ENCODE assay signal across 2 cellular contexts in the genomic region with DNA sequence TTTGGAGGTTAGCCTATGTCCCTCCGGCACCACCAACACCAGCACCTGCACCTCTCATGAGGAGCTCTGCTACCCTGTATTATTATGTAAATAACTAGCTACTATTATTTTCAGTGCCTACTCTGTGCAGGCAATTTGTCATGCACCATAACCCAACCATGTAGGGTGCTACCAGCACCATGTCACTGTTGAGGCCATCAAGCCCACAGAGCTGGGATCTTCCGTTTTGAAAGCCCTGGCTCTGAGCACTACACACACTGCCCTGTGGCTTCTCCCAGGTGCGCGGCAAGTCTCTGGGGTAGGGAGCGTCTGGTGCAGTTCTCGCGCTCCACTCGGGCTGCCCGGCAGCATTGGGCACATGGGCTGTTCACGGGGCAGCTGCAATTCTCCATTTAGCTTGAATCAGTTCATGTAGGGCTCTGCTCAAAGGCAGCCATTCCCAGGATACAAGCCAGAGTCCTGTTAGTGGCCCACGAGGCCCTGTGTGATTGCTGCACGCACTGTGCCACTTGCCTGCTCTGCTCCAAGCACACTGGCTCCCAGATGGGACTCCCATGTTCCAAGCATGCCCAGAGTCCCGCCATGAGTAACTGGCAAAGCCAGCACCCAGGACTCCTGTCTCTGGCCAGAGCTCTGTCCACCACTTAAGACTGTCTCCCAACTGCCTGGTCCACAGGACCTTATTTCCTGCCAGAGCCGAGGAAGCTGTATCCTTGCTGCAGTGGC.
TF ChIP-seq lines count a peak whose summit lies in the region.

No MANE protein-coding gene starts in this region.

TF ChIP-seq in SK-N-SH treated with all-trans-retinoic acid at 6 μM for 48 hours, 23 proteins besides CTCF, POLR2A, EP300 and RAD21 (continued from another document):
- TF ChIP-seq CSDC2 (CRISPR knock-in tag; IDR thresholded peaks at IDR 0.05) (no peak), ARNTL (CRISPR knock-in tag; IDR thresholded peaks at IDR 0.05; ENCODE audit: borderline replicate concordance, low read depth) (no peak), ZNF70 (CRISPR knock-in tag; IDR thresholded peaks at IDR 0.05) (no peak), BACH2 (CRISPR knock-in tag; IDR thresholded peaks at IDR 0.05; ENCODE audit: borderline replicate concordance) (no peak), GLIS3 (CRISPR knock-in tag; IDR thresholded peaks at IDR 0.05) (no peak), ZFP3 (CRISPR knock-in tag; IDR thresholded peaks at IDR 0.05) (no peak), RARB (CRISPR knock-in tag; IDR thresholded peaks at IDR 0.05) (no peak), ZFP30 (CRISPR knock-in tag; IDR thresholded peaks at IDR 0.05) (no peak), ESRRG (CRISPR knock-in tag; IDR thresholded peaks at IDR 0.05) (no peak), TOX (CRISPR knock-in tag; IDR thresholded peaks at IDR 0.05; ENCODE audit: borderline replicate concordance) (no peak), OSR1 (CRISPR knock-in tag; IDR thresholded peaks at IDR 0.05) (no peak), ZNF8 (CRISPR knock-in tag; IDR thresholded peaks at IDR 0.05) (no peak), ZC3H10 (CRISPR knock-in tag; IDR thresholded peaks at IDR 0.05) (no peak), SNAI2 (CRISPR knock-in tag; IDR thresholded peaks at IDR 0.05) (no peak), TCF4 (CRISPR knock-in tag; IDR thresholded peaks at IDR 0.05; ENCODE audit: borderline replicate concordance) (no peak)
- TF ChIP-seq, protein P1, sequence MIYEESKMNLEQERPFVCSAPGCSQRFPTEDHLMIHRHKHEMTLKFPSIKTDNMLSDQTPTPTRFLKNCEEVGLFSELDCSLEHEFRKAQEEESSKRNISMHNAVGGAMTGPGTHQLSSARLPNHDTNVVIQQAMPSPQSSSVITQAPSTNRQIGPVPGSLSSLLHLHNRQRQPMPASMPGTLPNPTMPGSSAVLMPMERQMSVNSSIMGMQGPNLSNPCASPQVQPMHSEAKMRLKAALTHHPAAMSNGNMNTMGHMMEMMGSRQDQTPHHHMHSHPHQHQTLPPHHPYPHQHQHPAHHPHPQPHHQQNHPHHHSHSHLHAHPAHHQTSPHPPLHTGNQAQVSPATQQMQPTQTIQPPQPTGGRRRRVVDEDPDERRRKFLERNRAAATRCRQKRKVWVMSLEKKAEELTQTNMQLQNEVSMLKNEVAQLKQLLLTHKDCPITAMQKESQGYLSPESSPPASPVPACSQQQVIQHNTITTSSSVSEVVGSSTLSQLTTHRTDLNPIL (CRISPR knock-in tag; IDR thresholded peaks at IDR 0.05; ENCODE audit: low read depth): no peak
- TF ChIP-seq, protein P2, sequence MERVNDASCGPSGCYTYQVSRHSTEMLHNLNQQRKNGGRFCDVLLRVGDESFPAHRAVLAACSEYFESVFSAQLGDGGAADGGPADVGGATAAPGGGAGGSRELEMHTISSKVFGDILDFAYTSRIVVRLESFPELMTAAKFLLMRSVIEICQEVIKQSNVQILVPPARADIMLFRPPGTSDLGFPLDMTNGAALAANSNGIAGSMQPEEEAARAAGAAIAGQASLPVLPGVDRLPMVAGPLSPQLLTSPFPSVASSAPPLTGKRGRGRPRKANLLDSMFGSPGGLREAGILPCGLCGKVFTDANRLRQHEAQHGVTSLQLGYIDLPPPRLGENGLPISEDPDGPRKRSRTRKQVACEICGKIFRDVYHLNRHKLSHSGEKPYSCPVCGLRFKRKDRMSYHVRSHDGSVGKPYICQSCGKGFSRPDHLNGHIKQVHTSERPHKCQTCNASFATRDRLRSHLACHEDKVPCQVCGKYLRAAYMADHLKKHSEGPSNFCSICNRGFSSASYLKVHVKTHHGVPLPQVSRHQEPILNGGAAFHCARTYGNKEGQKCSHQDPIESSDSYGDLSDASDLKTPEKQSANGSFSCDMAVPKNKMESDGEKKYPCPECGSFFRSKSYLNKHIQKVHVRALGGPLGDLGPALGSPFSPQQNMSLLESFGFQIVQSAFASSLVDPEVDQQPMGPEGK (CRISPR knock-in tag; IDR thresholded peaks at IDR 0.05; ENCODE audit: borderline replicate concordance): no peak
- TF ChIP-seq, protein P3, sequence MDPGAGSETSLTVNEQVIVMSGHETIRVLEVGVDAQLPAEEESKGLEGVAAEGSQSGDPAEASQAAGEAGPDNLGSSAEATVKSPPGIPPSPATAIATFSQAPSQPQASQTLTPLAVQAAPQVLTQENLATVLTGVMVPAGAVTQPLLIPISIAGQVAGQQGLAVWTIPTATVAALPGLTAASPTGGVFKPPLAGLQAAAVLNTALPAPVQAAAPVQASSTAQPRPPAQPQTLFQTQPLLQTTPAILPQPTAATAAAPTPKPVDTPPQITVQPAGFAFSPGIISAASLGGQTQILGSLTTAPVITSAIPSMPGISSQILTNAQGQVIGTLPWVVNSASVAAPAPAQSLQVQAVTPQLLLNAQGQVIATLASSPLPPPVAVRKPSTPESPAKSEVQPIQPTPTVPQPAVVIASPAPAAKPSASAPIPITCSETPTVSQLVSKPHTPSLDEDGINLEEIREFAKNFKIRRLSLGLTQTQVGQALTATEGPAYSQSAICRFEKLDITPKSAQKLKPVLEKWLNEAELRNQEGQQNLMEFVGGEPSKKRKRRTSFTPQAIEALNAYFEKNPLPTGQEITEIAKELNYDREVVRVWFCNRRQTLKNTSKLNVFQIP (CRISPR knock-in tag; IDR thresholded peaks at IDR 0.05; ENCODE audit: borderline replicate concordance, low read depth): no peak

TF ChIP-seq in HEK293T, 16 proteins besides CTCF, POLR2A, EP300 and RAD21:
- no peak for TF ChIP-seq LEF1 (IDR thresholded peaks at IDR 0.05; ENCODE audit: borderline replicate concordance)
- TF ChIP-seq NFRKB (IDR thresholded peaks at IDR 0.05): no peak
- TF ChIP-seq FOXK2 (IDR thresholded peaks at IDR 0.05): no peak
- TF ChIP-seq BHLHE40 (IDR thresholded peaks at IDR 0.05; ENCODE audit: borderline replicate concordance): no peak
- TF ChIP-seq SP1 (IDR thresholded peaks at IDR 0.05): no peak
- no peak for TF ChIP-seq ARNT (IDR thresholded peaks at IDR 0.05)
- no peak for TF ChIP-seq FOXA1 (IDR thresholded peaks at IDR 0.05)
- no peak for TF ChIP-seq HDGF (IDR thresholded peaks at IDR 0.05; ENCODE audit: borderline replicate concordance)
- TF ChIP-seq ELF4 (IDR thresholded peaks at IDR 0.05): no peak
- no peak for TF ChIP-seq CTBP1 (IDR thresholded peaks at IDR 0.05; ENCODE audit: borderline replicate concordance)
- no peak for TF ChIP-seq FOXM1 (IDR thresholded peaks at IDR 0.05; ENCODE audit: borderline replicate concordance)
- no peak for TF ChIP-seq TARDBP (IDR thresholded peaks at IDR 0.05)
- TF ChIP-seq, protein P4, sequence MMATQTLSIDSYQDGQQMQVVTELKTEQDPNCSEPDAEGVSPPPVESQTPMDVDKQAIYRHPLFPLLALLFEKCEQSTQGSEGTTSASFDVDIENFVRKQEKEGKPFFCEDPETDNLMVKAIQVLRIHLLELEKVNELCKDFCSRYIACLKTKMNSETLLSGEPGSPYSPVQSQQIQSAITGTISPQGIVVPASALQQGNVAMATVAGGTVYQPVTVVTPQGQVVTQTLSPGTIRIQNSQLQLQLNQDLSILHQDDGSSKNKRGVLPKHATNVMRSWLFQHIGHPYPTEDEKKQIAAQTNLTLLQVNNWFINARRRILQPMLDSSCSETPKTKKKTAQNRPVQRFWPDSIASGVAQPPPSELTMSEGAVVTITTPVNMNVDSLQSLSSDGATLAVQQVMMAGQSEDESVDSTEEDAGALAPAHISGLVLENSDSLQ (IDR thresholded peaks at IDR 0.05): no peak
